1 cellular context compared by ENCODE assay signal in the genomic region with DNA sequence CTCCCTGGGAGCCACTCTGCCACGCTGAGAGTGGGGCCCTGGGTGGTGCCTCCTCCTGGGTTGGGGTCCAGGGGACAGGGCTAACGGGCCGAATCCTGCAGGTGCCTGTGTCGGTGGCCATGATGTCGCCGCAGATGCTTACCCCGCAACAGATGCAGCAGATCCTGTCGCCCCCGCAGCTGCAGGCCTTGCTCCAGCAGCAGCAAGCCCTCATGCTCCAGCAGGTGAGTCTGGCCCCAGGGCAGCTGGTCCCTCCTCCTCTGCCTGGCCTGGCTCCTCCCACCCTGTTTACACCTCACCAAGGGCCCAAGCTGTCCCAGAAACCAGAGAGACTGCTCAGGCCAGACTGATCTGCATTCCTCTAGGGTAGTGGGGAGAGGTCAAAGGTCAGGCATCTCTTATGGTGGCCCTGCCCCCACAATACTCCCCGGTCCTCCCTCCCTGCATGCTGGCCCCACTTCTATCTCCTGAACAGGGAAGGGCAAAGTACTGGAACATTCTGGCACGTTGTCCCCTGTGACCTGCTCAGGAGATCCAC.
TF ChIP-seq lines count a peak whose summit lies in the region.

No MANE protein-coding gene starts in this region.

TF ChIP-seq in HepG2, 621 proteins besides CTCF, POLR2A, EP300 and RAD21 (continued from another document and continues in another):
- TF ChIP-seq, protein P1, sequence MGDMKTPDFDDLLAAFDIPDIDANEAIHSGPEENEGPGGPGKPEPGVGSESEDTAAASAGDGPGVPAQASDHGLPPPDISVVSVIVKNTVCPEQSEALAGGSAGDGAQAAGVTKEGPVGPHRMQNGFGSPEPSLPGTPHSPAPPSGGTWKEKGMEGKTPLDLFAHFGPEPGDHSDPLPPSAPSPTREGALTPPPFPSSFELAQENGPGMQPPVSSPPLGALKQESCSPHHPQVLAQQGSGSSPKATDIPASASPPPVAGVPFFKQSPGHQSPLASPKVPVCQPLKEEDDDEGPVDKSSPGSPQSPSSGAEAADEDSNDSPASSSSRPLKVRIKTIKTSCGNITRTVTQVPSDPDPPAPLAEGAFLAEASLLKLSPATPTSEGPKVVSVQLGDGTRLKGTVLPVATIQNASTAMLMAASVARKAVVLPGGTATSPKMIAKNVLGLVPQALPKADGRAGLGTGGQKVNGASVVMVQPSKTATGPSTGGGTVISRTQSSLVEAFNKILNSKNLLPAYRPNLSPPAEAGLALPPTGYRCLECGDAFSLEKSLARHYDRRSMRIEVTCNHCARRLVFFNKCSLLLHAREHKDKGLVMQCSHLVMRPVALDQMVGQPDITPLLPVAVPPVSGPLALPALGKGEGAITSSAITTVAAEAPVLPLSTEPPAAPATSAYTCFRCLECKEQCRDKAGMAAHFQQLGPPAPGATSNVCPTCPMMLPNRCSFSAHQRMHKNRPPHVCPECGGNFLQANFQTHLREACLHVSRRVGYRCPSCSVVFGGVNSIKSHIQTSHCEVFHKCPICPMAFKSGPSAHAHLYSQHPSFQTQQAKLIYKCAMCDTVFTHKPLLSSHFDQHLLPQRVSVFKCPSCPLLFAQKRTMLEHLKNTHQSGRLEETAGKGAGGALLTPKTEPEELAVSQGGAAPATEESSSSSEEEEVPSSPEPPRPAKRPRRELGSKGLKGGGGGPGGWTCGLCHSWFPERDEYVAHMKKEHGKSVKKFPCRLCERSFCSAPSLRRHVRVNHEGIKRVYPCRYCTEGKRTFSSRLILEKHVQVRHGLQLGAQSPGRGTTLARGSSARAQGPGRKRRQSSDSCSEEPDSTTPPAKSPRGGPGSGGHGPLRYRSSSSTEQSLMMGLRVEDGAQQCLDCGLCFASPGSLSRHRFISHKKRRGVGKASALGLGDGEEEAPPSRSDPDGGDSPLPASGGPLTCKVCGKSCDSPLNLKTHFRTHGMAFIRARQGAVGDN (CRISPR knock-in tag; IDR thresholded peaks at IDR 0.05) = peak; percentile 76
- no peak for TF ChIP-seq KMT2B (CRISPR knock-in tag; IDR thresholded peaks at IDR 0.05)
- TF ChIP-seq EEA1 (CRISPR knock-in tag; IDR thresholded peaks at IDR 0.05; ENCODE audit: borderline replicate concordance) = no peak
- TF ChIP-seq PAWR (CRISPR knock-in tag; IDR thresholded peaks at IDR 0.05; ENCODE audit: borderline replicate concordance) = no peak
- no peak for TF ChIP-seq IRX3 (CRISPR knock-in tag; IDR thresholded peaks at IDR 0.05; ENCODE audit: borderline replicate concordance, low read depth)
- TF ChIP-seq KLF16 (CRISPR knock-in tag; IDR thresholded peaks at IDR 0.05) = no peak
- TF ChIP-seq MXI1 (IDR thresholded peaks at IDR 0.05; ENCODE audit: borderline replicate concordance, low read depth, low read length) = no peak
- TF ChIP-seq ZNF407 (CRISPR knock-in tag; IDR thresholded peaks at IDR 0.05; ENCODE audit: not compliant biosample characterization) = no peak
- TF ChIP-seq, protein P2, sequence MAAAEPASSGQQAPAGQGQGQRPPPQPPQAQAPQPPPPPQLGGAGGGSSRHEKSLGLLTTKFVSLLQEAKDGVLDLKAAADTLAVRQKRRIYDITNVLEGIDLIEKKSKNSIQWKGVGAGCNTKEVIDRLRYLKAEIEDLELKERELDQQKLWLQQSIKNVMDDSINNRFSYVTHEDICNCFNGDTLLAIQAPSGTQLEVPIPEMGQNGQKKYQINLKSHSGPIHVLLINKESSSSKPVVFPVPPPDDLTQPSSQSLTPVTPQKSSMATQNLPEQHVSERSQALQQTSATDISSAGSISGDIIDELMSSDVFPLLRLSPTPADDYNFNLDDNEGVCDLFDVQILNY (CRISPR knock-in tag; conservative IDR thresholded peaks at IDR 0.05) = no peak
- TF ChIP-seq, protein P3, sequence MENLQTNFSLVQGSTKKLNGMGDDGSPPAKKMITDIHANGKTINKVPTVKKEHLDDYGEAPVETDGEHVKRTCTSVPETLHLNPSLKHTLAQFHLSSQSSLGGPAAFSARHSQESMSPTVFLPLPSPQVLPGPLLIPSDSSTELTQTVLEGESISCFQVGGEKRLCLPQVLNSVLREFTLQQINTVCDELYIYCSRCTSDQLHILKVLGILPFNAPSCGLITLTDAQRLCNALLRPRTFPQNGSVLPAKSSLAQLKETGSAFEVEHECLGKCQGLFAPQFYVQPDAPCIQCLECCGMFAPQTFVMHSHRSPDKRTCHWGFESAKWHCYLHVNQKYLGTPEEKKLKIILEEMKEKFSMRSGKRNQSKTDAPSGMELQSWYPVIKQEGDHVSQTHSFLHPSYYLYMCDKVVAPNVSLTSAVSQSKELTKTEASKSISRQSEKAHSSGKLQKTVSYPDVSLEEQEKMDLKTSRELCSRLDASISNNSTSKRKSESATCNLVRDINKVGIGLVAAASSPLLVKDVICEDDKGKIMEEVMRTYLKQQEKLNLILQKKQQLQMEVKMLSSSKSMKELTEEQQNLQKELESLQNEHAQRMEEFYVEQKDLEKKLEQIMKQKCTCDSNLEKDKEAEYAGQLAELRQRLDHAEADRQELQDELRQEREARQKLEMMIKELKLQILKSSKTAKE (CRISPR knock-in tag; IDR thresholded peaks at IDR 0.05; ENCODE audit: borderline replicate concordance) = 0 out of 2 replicates have a peak, but pooled peaks have one; percentile 33
- TF ChIP-seq REST (IDR thresholded peaks at IDR 0.05; ENCODE audit: borderline replicate concordance in 1 of 2, low read depth in 1 of 2, low read length in 2 of 2) = no peak
- TF ChIP-seq ZNF83 (CRISPR knock-in tag; IDR thresholded peaks at IDR 0.05; ENCODE audit: borderline replicate concordance) = no peak
- TF ChIP-seq MYNN (CRISPR knock-in tag; IDR thresholded peaks at IDR 0.05; ENCODE audit: low read depth) = no peak
- TF ChIP-seq ZNF580 (CRISPR knock-in tag; IDR thresholded peaks at IDR 0.05; ENCODE audit: borderline replicate concordance, low read depth) = no peak
- no peak for TF ChIP-seq PTBP1 (IDR thresholded peaks at IDR 0.05; ENCODE audit: low read depth, low read length, poor library complexity, severe bottlenecking)
- TF ChIP-seq ARNT (IDR thresholded peaks at IDR 0.05) = no peak
- TF ChIP-seq ZMAT5 (CRISPR knock-in tag; IDR thresholded peaks at IDR 0.05; ENCODE audit: borderline replicate concordance, low read depth) = no peak
- no peak for TF ChIP-seq ELF1 (CRISPR knock-in tag; IDR thresholded peaks at IDR 0.05)
- TF ChIP-seq ETS1 (CRISPR knock-in tag; IDR thresholded peaks at IDR 0.05) = no peak
- TF ChIP-seq ZNF12 (CRISPR knock-in tag; IDR thresholded peaks at IDR 0.05) = no peak
- no peak for TF ChIP-seq RORA (CRISPR knock-in tag; IDR thresholded peaks at IDR 0.05)
- no peak for TF ChIP-seq IKZF1 (IDR thresholded peaks at IDR 0.05)
- TF ChIP-seq CENPX (CRISPR knock-in tag; IDR thresholded peaks at IDR 0.05) = no peak
- TF ChIP-seq AGO2 (optimal IDR thresholded peaks at IDR 0.05; ENCODE audit: low read depth, low read length) = peak; percentile 62
- TF ChIP-seq ZBTB14 (CRISPR knock-in tag; IDR thresholded peaks at IDR 0.05) = no peak
- no peak for TF ChIP-seq BRD4 (CRISPR knock-in tag; IDR thresholded peaks at IDR 0.05)
- TF ChIP-seq ZNF329 (CRISPR knock-in tag; IDR thresholded peaks at IDR 0.05; ENCODE audit: low read depth) = no peak
- no peak for TF ChIP-seq ZNF337 (CRISPR knock-in tag; IDR thresholded peaks at IDR 0.05; ENCODE audit: borderline replicate concordance, low read depth)
- no peak for TF ChIP-seq HDAC1 (CRISPR knock-in tag; IDR thresholded peaks at IDR 0.05)
- peak; percentile 12 for TF ChIP-seq TEAD3 (CRISPR knock-in tag; optimal IDR thresholded peaks at IDR 0.05; ENCODE audit: borderline replicate concordance)
- no peak for TF ChIP-seq ZNF468 (CRISPR knock-in tag; IDR thresholded peaks at IDR 0.05)
